Comparison of ENCODE assay signal across 9 cellular contexts in the genomic region with DNA sequence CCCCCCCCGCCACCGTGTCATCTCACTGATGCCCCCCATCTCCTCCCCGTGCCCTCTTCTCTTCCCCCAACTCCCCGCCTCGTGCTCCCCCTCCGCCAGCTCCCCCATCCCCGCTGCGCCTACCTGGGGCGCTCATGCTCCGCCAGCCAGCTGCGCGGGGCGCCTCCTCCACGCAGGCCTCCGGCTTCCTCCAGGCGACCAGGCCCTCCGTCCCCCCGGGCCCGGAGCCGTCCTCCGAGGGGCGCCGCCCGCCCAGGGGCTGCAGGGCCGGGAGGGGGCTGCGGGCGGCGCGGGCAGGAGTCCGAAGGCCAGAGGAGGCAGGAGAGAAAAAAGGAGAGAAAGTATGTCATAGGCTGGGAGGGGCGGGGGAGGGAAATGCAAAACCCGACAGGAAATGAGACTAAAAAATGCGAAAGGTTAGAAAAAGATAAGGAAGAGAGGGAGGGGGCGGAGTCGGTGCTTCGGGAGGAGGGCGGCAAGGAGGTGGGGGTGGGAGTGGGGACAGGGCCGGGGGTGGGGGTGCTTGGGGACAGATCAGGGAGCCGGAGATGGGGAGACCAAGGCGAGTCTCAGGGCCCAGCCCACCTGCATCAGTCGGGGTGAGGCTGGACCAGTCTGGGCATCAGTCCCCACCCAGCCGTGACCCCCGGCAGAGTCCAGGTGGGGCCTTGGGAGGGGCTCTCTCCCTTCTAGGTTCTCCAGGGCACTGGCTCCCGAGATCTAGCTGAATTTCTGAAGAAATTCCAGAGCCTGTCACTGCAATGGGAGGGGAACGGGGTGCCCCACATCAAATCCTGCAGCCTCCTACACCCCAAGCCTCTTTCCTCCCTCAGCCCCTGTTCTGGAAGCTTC. TPM values are rescaled to one million over a fixed set of nuclear protein-coding genes. Genes with fewer than 3 reads are reported as not detected.
DNase-seq lines count a peak whose midpoint lies in the region; ATAC-seq and TF ChIP-seq lines count a peak whose summit lies in the region.
"Had no signal": no experiment of that assay in that cellular context is flagged by ENCODE, and none has a peak within 500 bp of the region (broad histone marks: within the 10 kb centered on the region; RNA-seq: fewer than 3 reads in every experiment).

A gene (minus strand): TSS at position 324 of the 852 bp plus-strand sequence. CDS start 85,361 bp downstream, outside the sequence.

- no peaks in the 10 kb centered on the region for H3K9me3 ChIP-seq in adrenal gland (replicated peaks in 1 of 3)

- peaks cover 2% of the 10 kb centered on the region for H3K36me3 Mint-ChIP-seq in progenitor cell of endocrine pancreas (ENCODE audit: insufficient read depth)

- no peaks in the 10 kb centered on the region for H3K4me1 ChIP-seq in adrenal gland (replicated peaks in 1 of 2)

- no peaks in the 10 kb centered on the region for H3K27me3 Mint-ChIP-seq in progenitor cell of endocrine pancreas

- 7 to 18% (median 9%) methylated on average over 9 to 44 of the region's 45 CpGs for WGBS in adrenal gland, 4 donors

- no peak within 1 kb of the TSS for H3K27ac ChIP-seq in adrenal gland
- H3K27ac ChIP-seq: C4-2B had no signal

- intact Hi-C loops in T-helper 1 cell treated with Interleukin-12 subunit alpha and Interleukin-12 subunit beta and Interleukin-4 antibody, amounts not matched to agents 30 ng/mL and 1 ng/mL, for 36 hours (cut with micrococcal nuclease): loop anchor here (1.0 to 5.0 kb wide), 12 partner anchors 20 to 419 kb away; a partner anchor contains a TSS
- intact Hi-C loops in adrenal gland (cut with DNase I): no loop called here

- peaks cover 10% of the 10 kb centered on the region for H3K27me3 ChIP-seq in adrenal gland

- DNase-seq in 8988T (peak; percentile 26), progenitor cell of endocrine pancreas (ENCODE audit: low spot score, unreplicated experiment) (no peak), NCI-H2196 (lab: John Stamatoyannopoulos, UW; ENCODE audit: unreplicated experiment) (no peak), NCI-H1048 (lab: John Stamatoyannopoulos, UW) (no peak), adrenal gland (no peak)
- DNase-seq in central memory CD4-positive, alpha-beta T cell: peak; percentile 62

- no peaks in the 10 kb centered on the region for H3K36me3 ChIP-seq in adrenal gland (replicated peaks in 1 of 2)

- peak within 1 kb of the TSS in 1 of 4 donors; percentile 32 for H3K4me3 ChIP-seq in adrenal gland

- H3K4me1 Mint-ChIP-seq in progenitor cell of endocrine pancreas (ENCODE audit: low read depth): peaks cover 3% of the 10 kb centered on the region

- peak within 1 kb of the TSS; percentile 70 for H3K4me3 Mint-ChIP-seq in progenitor cell of endocrine pancreas (ENCODE audit: low read depth)

- TF ChIP-seq CTCF in progenitor cell of endocrine pancreas (IDR thresholded peaks at IDR 0.05; ENCODE audit: unreplicated experiment) (no peak), adrenal gland (IDR thresholded peaks at IDR 0.05) (no peak)

- H3K27ac Mint-ChIP-seq in progenitor cell of endocrine pancreas: no peak within 1 kb of the TSS

- ATAC-seq in GM21528 (IDR thresholded peaks at IDR 0.05; ENCODE audit: low FRiP score, unreplicated experiment): peak; percentile 27

- peaks cover 3% of the 10 kb centered on the region for H3K9me3 Mint-ChIP-seq in progenitor cell of endocrine pancreas (ENCODE audit: low read depth)

- no peak for TF ChIP-seq POLR2A in adrenal gland (IDR thresholded peaks at IDR 0.05)

RNA-seq across cellular contexts. Expression of the gene that starts here (rescaled TPM):
- 141 and 143 TPM in 2 replicates for total RNA-seq in T-helper 1 cell treated with Interleukin-12 subunit alpha and Interleukin-12 subunit beta and Interleukin-4 antibody, amounts not matched to agents 30 ng/mL and 1 ng/mL, for 36 hours
- total RNA-seq in progenitor cell of endocrine pancreas (11.0 and 15.8 TPM in 2 replicates), adrenal gland (10 to 100 TPM in 1 of 8 donors, 1 to 10 TPM in 7; 2.1 to 19.3 (median 3.4) TPM)
- 1 to 10 TPM in 2 of 3 donors, under 1 TPM in 1; 0.82 to 4.7 (median 1.9) TPM for polyA plus RNA-seq in adrenal gland

Comparison
In these comparisons a context has a peak if more than half of its experiments do, and no peak if none do; other contexts are left out.
1. DNase-seq: peak in 8988T (single experiment) and central memory CD4-positive, alpha-beta T cell (single experiment); none in progenitor cell of endocrine pancreas (single experiment), NCI-H2196 (single experiment), NCI-H1048 (single experiment) and adrenal gland (0 of 7).